8 cellular contexts compared by ENCODE assay signal in genomic region chr19:2095338-2095938, GRCh38. TPM values are rescaled to one million over a fixed set of nuclear protein-coding genes. Genes with fewer than 3 reads are reported as not detected.
A peak's percentile ranks its signal among the peaks of the same experiment; 100 is the strongest.
DNase-seq lines count a peak whose midpoint lies in the region; ATAC-seq and TF ChIP-seq lines count a peak whose summit lies in the region.

No MANE protein-coding gene starts in this region.

- H3K27me3 ChIP-seq in lung (ENCODE audit: control insufficient read depth, insufficient read depth): no peaks in the 10 kb centered on the region
- no peaks in the 10 kb centered on the region for H3K27me3 ChIP-seq in upper lobe of right lung

- H3K27ac Mint-ChIP-seq in activated naive CD4-positive, alpha-beta T cell treated with anti-CD3 and anti-CD28 coated beads, Interleukin-2, amount 50 U/mL, for 24 hours: peak overlapping the region; percentile 94

- H3K9me3 ChIP-seq in lung (ENCODE audit: control insufficient read depth in 2 of 2, insufficient read depth in 1 of 2, low read length in 1 of 2) (no peaks in the 10 kb centered on the region), upper lobe of right lung (no peaks in the 10 kb centered on the region)

- H3K9me3 Mint-ChIP-seq in activated naive CD4-positive, alpha-beta T cell treated with anti-CD3 and anti-CD28 coated beads, Interleukin-2, amount 50 U/mL, for 24 hours: no peaks in the 10 kb centered on the region

- peaks cover 0 to 5% of the 10 kb centered on the region in 2 donors for H3K4me1 ChIP-seq in lung (ENCODE audit: control insufficient read depth in 2 of 2, insufficient read depth in 2 of 2, low read length in 2 of 2)
- H3K4me1 ChIP-seq in upper lobe of right lung: peaks cover 56% of the 10 kb centered on the region

- peak overlapping the region; percentile 93 for H3K4me3 Mint-ChIP-seq in activated naive CD4-positive, alpha-beta T cell treated with anti-CD3 and anti-CD28 coated beads, Interleukin-2, amount 50 U/mL, for 24 hours

- intact Hi-C loops in upper lobe of right lung (cut with DNase I): no loop called here

- no peaks in the 10 kb centered on the region for H3K36me3 Mint-ChIP-seq in activated naive CD4-positive, alpha-beta T cell treated with anti-CD3 and anti-CD28 coated beads, Interleukin-2, amount 50 U/mL, for 24 hours

- H3K4me1 Mint-ChIP-seq in activated naive CD4-positive, alpha-beta T cell treated with anti-CD3 and anti-CD28 coated beads, Interleukin-2, amount 50 U/mL, for 24 hours: peaks cover 44% of the 10 kb centered on the region

- H3K27ac ChIP-seq in lung (ENCODE audit: low read depth in 1 of 2, low read length in 1 of 2) (peak overlapping the region; percentile 96 to 98), upper lobe of right lung (peak overlapping the region; percentile 96)

- no peak for DNase-seq in activated naive CD4-positive, alpha-beta T cell treated with anti-CD3 and anti-CD28 coated beads, Interleukin-2, amount 50 U/mL, for 16 hours
- DNase-seq in astrocyte of the cerebellum (ENCODE audit: low read depth): no peak
- DNase-seq in lung (ENCODE audit: low spot score): no peak
- no peak for DNase-seq in upper lobe of right lung
- DNase-seq in NCI-H748 (lab: John Stamatoyannopoulos, UW; ENCODE audit: unreplicated experiment): no peak
- DNase-seq in SIG-M5 treated with dmso at 0.1 percent for 504 hours (lab: John Stamatoyannopoulos, UW; ENCODE audit: unreplicated experiment): no peak

- ATAC-seq in lung (ENCODE audit: insufficient read depth, low FRiP score): no peak
- no peak for ATAC-seq in upper lobe of right lung
- ATAC-seq in GM21515 (IDR thresholded peaks at IDR 0.05; ENCODE audit: unreplicated experiment): no peak

- WGBS in lung, 2 donors: 28 to 31% methylated on average over 39 of the region's 39 CpGs

- TF ChIP-seq CTCF in astrocyte of the cerebellum (IDR thresholded peaks at IDR 0.05; ENCODE audit: low read depth, low read length, missing control alignments) (no peak), lung (IDR thresholded peaks at IDR 0.05; ENCODE audit: control extremely low read depth, extremely low read depth) (no peak), upper lobe of right lung (IDR thresholded peaks at IDR 0.05) (no peak)

- H3K4me3 ChIP-seq in astrocyte of the cerebellum (ENCODE audit: low read depth, low read length) (peak overlapping the region; percentile 69), lung (peak overlapping the region; percentile 65), upper lobe of right lung (peak overlapping the region; percentile 83)

- peaks cover 0 to 16% of the 10 kb centered on the region in 2 donors for H3K36me3 ChIP-seq in lung (ENCODE audit: control insufficient read depth in 2 of 2, insufficient read depth in 2 of 2, low read length in 2 of 2)
- peaks cover 17% of the 10 kb centered on the region for H3K36me3 ChIP-seq in upper lobe of right lung

- H3K27me3 Mint-ChIP-seq in activated naive CD4-positive, alpha-beta T cell treated with anti-CD3 and anti-CD28 coated beads, Interleukin-2, amount 50 U/mL, for 24 hours: no peaks in the 10 kb centered on the region

- in situ Hi-C loops in astrocyte of the cerebellum (cut with HindIII; ENCODE audit: low sequenced_read_pairs): no loop called here

RNA-seq across cellular contexts. Expression of gene MOB3A, which starts 0.7 kb away (rescaled TPM):
- total RNA-seq in lung (10 to 100 TPM; 45.2 to 86.6 TPM), upper lobe of right lung (58.8 TPM)
- polyA plus RNA-seq in lung: 10 to 100 TPM; 17.7 to 44.9 TPM

RNA-seq across cellular contexts. Expression of gene IZUMO4, which starts 1.3 kb away (rescaled TPM):
- total RNA-seq in lung (1 to 10 TPM; 5.0 to 8.4 TPM), upper lobe of right lung (6.8 TPM)
- 1 to 10 TPM; 6.1 to 9.8 TPM for polyA plus RNA-seq in lung

RNA-seq across cellular contexts. Expression of gene MKNK2, which starts 44.4 kb away (rescaled TPM):
- total RNA-seq in lung (100 to 1,000 TPM; 107 to 333 TPM), upper lobe of right lung (314 TPM)
- 100 to 1,000 TPM; 132 to 189 TPM for polyA plus RNA-seq in lung

RNA-seq across cellular contexts. Expression of gene AP3D1, which starts 55.9 kb away (rescaled TPM):
- 100 to 1,000 TPM in 1 of 2 donors, 10 to 100 TPM in 1; 69.9 to 144 TPM for total RNA-seq in lung
- polyA plus RNA-seq in lung: 100 to 1,000 TPM in 1 of 2 donors, 10 to 100 TPM in 1; 55.3 to 101 TPM
- total RNA-seq in upper lobe of right lung: 109 TPM
